ENCODE assay signal across 12 cellular contexts in the genomic region with DNA sequence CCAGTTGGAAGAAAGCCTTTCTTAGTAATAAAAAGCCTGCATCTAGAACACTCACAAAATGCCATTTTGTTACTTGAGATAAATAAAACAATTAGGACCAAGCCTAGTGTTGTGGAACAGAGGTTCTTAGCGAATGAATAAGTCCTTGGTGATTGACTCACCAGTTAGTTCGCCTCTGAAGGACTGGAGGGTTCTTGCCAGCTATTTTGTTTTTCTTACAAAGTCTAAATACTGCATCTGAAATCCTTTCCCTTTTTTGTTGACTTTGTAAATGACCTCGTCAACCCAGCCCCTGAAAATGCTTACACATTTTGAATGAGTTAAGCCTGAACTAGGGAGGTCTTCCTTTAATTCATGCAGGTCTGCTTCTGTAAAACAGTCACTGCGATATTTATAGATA. TPM values are rescaled to one million over a fixed set of nuclear protein-coding genes. Genes with fewer than 3 reads are reported as not detected.
DNase-seq lines count a peak whose midpoint lies in the region; ATAC-seq and TF ChIP-seq lines count a peak whose summit lies in the region.
"Had no signal": no experiment of that assay in that cellular context is flagged by ENCODE, and none has a peak within 500 bp of the region (broad histone marks: within the 10 kb centered on the region; RNA-seq: fewer than 3 reads in every experiment).

No MANE protein-coding gene starts in this region.

- H3K9me3 ChIP-seq in ascending aorta (no peaks in the 10 kb centered on the region), subcutaneous abdominal adipose tissue (ENCODE audit: control insufficient read depth in 5 of 5, low read length in 5 of 5) (no peaks in the 10 kb centered on the region), neuronal stem cell (replicated peaks in 1 of 2; ENCODE audit: control insufficient read depth in 2 of 2, insufficient read depth in 1 of 2, low read depth in 1 of 2, low read length in 2 of 2) (no peaks in the 10 kb centered on the region), neural progenitor cell (ENCODE audit: low read depth) (no peaks in the 10 kb centered on the region)

- H3K36me3 ChIP-seq in ascending aorta (no peaks in the 10 kb centered on the region), subcutaneous abdominal adipose tissue (ENCODE audit: control insufficient read depth in 5 of 5, insufficient read depth in 5 of 5, low read length in 5 of 5) (peaks cover 0 to 3% (median 0%) of the 10 kb centered on the region in 5 donors), neuronal stem cell (replicated peaks in 1 of 2; ENCODE audit: control insufficient read depth in 2 of 2, insufficient read depth in 2 of 2, low read length in 2 of 2) (peaks cover 0 to 3% of the 10 kb centered on the region in 2 donors), neural progenitor cell (no peaks in the 10 kb centered on the region)

- H3K27ac Mint-ChIP-seq in HFFc6 (peak overlapping the region; percentile 97), neural progenitor cell (no peak overlapping the region)
- H3K27ac Mint-ChIP-seq in stimulated activated naive CD8-positive, alpha-beta T cell treated with anti-CD3 and anti-CD28 coated beads, Interleukin-15, amount 100 ng/mL, for 72 hours: no peak overlapping the region

- no peak overlapping the region for H2BK15ac ChIP-seq in neuronal stem cell (ENCODE audit: low read length)

- no peak overlapping the region for H2BK5ac ChIP-seq in neuronal stem cell (ENCODE audit: low read length)

- H3K4me3 ChIP-seq in ascending aorta (no peak overlapping the region), subcutaneous abdominal adipose tissue (ENCODE audit: low read depth in 1 of 5, low read length in 5 of 5) (no peak overlapping the region), neuronal stem cell (ENCODE audit: low read length in 2 of 2) (no peak overlapping the region), dorsolateral prefrontal cortex (no peak overlapping the region), neural progenitor cell (no peak overlapping the region)

- H3K4me3 Mint-ChIP-seq in HFFc6 (peak overlapping the region; percentile 47), neural progenitor cell (no peak overlapping the region)
- no peak overlapping the region for H3K4me3 Mint-ChIP-seq in stimulated activated naive CD8-positive, alpha-beta T cell treated with anti-CD3 and anti-CD28 coated beads, Interleukin-15, amount 100 ng/mL, for 72 hours
- H3K4me3 Mint-ChIP-seq: stimulated activated naive B cell treated with anti-CD40 and anti-IgM and Interleukin-4, amounts not matched to agents 10 μg/mL and 1 μg/mL and 100 μg/mL, for 72 hours had no signal

- H3K9ac ChIP-seq in subcutaneous abdominal adipose tissue (ENCODE audit: low read length in 5 of 5) (no peak overlapping the region), neuronal stem cell (ENCODE audit: low read depth, low read length, poor library complexity) (no peak overlapping the region), neural progenitor cell (no peak overlapping the region)

- H3K4me1 Mint-ChIP-seq in HFFc6 (ENCODE audit: low read depth) (peaks cover 95% of the 10 kb centered on the region), neural progenitor cell (peaks cover 19% of the 10 kb centered on the region)
- H3K4me1 Mint-ChIP-seq in stimulated activated naive CD8-positive, alpha-beta T cell treated with anti-CD3 and anti-CD28 coated beads, Interleukin-15, amount 100 ng/mL, for 72 hours: peaks cover 14% of the 10 kb centered on the region

- DNase-seq in HFFc6 (peak; percentile 83), ascending aorta (ENCODE audit: low spot score in 2 of 2) (no peak), hepatic stellate cell (ENCODE audit: low spot score) (peak; percentile 69), neuronal stem cell (ENCODE audit: low spot score) (no peak), dorsolateral prefrontal cortex (no peak), neural progenitor cell (ENCODE audit: low spot score) (no peak)
- DNase-seq in stimulated activated naive CD8-positive, alpha-beta T cell treated with anti-CD3 and anti-CD28 coated beads, Interleukin-15, amount 100 ng/mL, for 72 hours: no peak
- DNase-seq: effector CD8-positive, alpha-beta T cell; small intestine; stimulated activated naive B cell treated with anti-CD40 and anti-IgM and Interleukin-4, amounts not matched to agents 10 μg/mL and 1 μg/mL and 100 μg/mL, for 72 hours; T-helper 1 cell had no signal

- no CpG with 5 or more reads among the region's 4 CpGs for WGBS in neuronal stem cell (ENCODE audit: extremely low coverage in 2 of 2, insufficient read length in 2 of 2, insufficient replicate concordance in 1 of 2), 2 donors

- intact Hi-C loops in ascending aorta (cut with DNase I): loop anchor here (2.0 kb wide), 1 partner anchor 37 kb away; no protein-coding TSS in a partner anchor
- intact Hi-C loops in dorsolateral prefrontal cortex (cut with DNase I): no loop called here

- H4K8ac ChIP-seq in neuronal stem cell (ENCODE audit: low read depth, low read length): no peak overlapping the region

- H3K79me1 ChIP-seq in neuronal stem cell (ENCODE audit: low read depth, low read length): no peaks in the 10 kb centered on the region

- H4K20me1 ChIP-seq in neural progenitor cell (ENCODE audit: low read depth): peaks cover 6% of the 10 kb centered on the region

- peaks cover 2% of the 10 kb centered on the region for H3K79me2 ChIP-seq in neural progenitor cell (ENCODE audit: low read depth)

- H3K18ac ChIP-seq in neuronal stem cell (ENCODE audit: low read length): no peak overlapping the region

- H3K27ac ChIP-seq in ascending aorta: peak overlapping the region; percentile 91 to 94
- peak overlapping the region; percentile 7 for H3K27ac ChIP-seq in subcutaneous abdominal adipose tissue (ENCODE audit: low read depth, low read length)
- H3K27ac ChIP-seq in neuronal stem cell (replicated peaks; ENCODE audit: low read length): no peak overlapping the region
- H3K27ac ChIP-seq in dorsolateral prefrontal cortex: peak overlapping the region in 3 of 59 donors; percentile 15 to 64 (median 33)
- H3K27ac ChIP-seq in neural progenitor cell: no peak overlapping the region

- H3K4ac ChIP-seq in neuronal stem cell (ENCODE audit: low read length): no peak overlapping the region

- H3K4me1 ChIP-seq in ascending aorta (peaks cover 20 to 46% of the 10 kb centered on the region in 2 donors), subcutaneous abdominal adipose tissue (ENCODE audit: control insufficient read depth in 5 of 5, insufficient read depth in 5 of 5, low read length in 5 of 5) (peaks cover 14 to 53% (median 46%) of the 10 kb centered on the region in 5 donors), neuronal stem cell (ENCODE audit: control insufficient read depth in 2 of 2, insufficient read depth in 1 of 2, low read depth in 1 of 2, low read length in 2 of 2) (peaks cover 1 to 2% of the 10 kb centered on the region in 2 donors), neural progenitor cell (no peaks in the 10 kb centered on the region)

- H4K91ac ChIP-seq in neuronal stem cell (ENCODE audit: low read depth, low read length, poor library complexity): no peak overlapping the region

- H3K36me3 Mint-ChIP-seq in HFFc6 (ENCODE audit: low read depth) (peaks cover 24% of the 10 kb centered on the region), neural progenitor cell (peaks cover 10% of the 10 kb centered on the region)

- H3K27me3 Mint-ChIP-seq in HFFc6 (ENCODE audit: insufficient read depth) (no peaks in the 10 kb centered on the region; the same call in none of the 2 replicates), neural progenitor cell (ENCODE audit: insufficient read depth, low read depth) (no peaks in the 10 kb centered on the region)
- H3K27me3 Mint-ChIP-seq in stimulated activated naive CD8-positive, alpha-beta T cell treated with anti-CD3 and anti-CD28 coated beads, Interleukin-15, amount 100 ng/mL, for 72 hours: no peaks in the 10 kb centered on the region
- H3K27me3 Mint-ChIP-seq: stimulated activated naive B cell treated with anti-CD40 and anti-IgM and Interleukin-4, amounts not matched to agents 10 μg/mL and 1 μg/mL and 100 μg/mL, for 72 hours had no signal

- H3K4me2 ChIP-seq in neuronal stem cell (ENCODE audit: insufficient read depth, low read length, poor library complexity, severe bottlenecking) (no peak overlapping the region), neural progenitor cell (no peak overlapping the region)

- no peaks in the 10 kb centered on the region for H3K27me3 ChIP-seq in ascending aorta
- H3K27me3 ChIP-seq in subcutaneous abdominal adipose tissue (ENCODE audit: control insufficient read depth in 5 of 5, insufficient read depth in 4 of 5, low read length in 5 of 5): no peaks in the 10 kb centered on the region
- H3K27me3 ChIP-seq in neuronal stem cell (ENCODE audit: control insufficient read depth in 3 of 3, insufficient read depth in 3 of 3, low read depth in 1 of 3, low read length in 3 of 3): no peaks in the 10 kb centered on the region
- no peaks in the 10 kb centered on the region for H3K27me3 ChIP-seq in dorsolateral prefrontal cortex
- no peaks in the 10 kb centered on the region for H3K27me3 ChIP-seq in neural progenitor cell

- no peak for ATAC-seq in stimulated activated naive CD8-positive, alpha-beta T cell treated with anti-CD3 and anti-CD28 coated beads, Interleukin-15, amount 100 ng/mL, for 72 hours
- ATAC-seq: stimulated activated naive B cell treated with anti-CD40 and anti-IgM and Interleukin-4, amounts not matched to agents 10 μg/mL and 1 μg/mL and 100 μg/mL, for 72 hours had no signal

- H3K9me3 Mint-ChIP-seq in HFFc6 (no peaks in the 10 kb centered on the region), neural progenitor cell (no peaks in the 10 kb centered on the region)
- H3K9me3 Mint-ChIP-seq in stimulated activated naive CD8-positive, alpha-beta T cell treated with anti-CD3 and anti-CD28 coated beads, Interleukin-15, amount 100 ng/mL, for 72 hours: peaks cover 10 to 12% of the 10 kb centered on the region in 2 donors

- TF ChIP-seq CTCF in HFFc6 (IDR thresholded peaks at IDR 0.05): no peak
- no peak for TF ChIP-seq CTCF in ascending aorta (IDR thresholded peaks at IDR 0.05)
- no peak for TF ChIP-seq CTCF in dorsolateral prefrontal cortex (IDR thresholded peaks at IDR 0.05 in 54 of 56, conservative IDR thresholded peaks at IDR 0.05 in 2 of 56; ENCODE audit: low read depth in 1 of 56, partially characterized antibody in 56 of 56)
- no peak for TF ChIP-seq CTCF in neural progenitor cell (IDR thresholded peaks at IDR 0.05)

- no peak overlapping the region for H2BK12ac ChIP-seq in neuronal stem cell (ENCODE audit: low read length)

- no peaks in the 10 kb centered on the region for H3F3A ChIP-seq in neural progenitor cell (ENCODE audit: low read depth)

- H2AK5ac ChIP-seq in neuronal stem cell (ENCODE audit: low read depth, low read length): no peak overlapping the region

- H2BK120ac ChIP-seq in neuronal stem cell (ENCODE audit: low read depth, low read length): no peak overlapping the region

- H2AFZ ChIP-seq in neuronal stem cell (ENCODE audit: low read length) (no peak overlapping the region), neural progenitor cell (replicated peaks) (no peak overlapping the region)

- no peak overlapping the region for H3K14ac ChIP-seq in neuronal stem cell (ENCODE audit: low read length)

- no peak overlapping the region for H3K23ac ChIP-seq in neuronal stem cell (ENCODE audit: low read depth, low read length, poor library complexity)

RNA-seq across cellular contexts. Expression of a gene that starts 45.1 kb away (rescaled TPM):
- 10 to 100 TPM; 43.9 to 51.3 (median 47.8) TPM for total RNA-seq in HFFc6 (2021; fragmentation: NEBNext Ultra II Directional; extraction: Animal tissue kit (Norgen Biotek cat#: 25700))
- total RNA-seq in ascending aorta (7.2 TPM), dorsolateral prefrontal cortex (100 to 1,000 TPM in 1 of 120 experiments, 10 to 100 TPM in 119; 44.0 to 100 (median 73.4) TPM), neural progenitor cell (ENCODE audit: low replicate concordance) (46.7 and 61.8 TPM in 2 replicates)
- polyA plus RNA-seq in neuronal stem cell (2013, experiment 1 of 2): 26.9 TPM
- 26.9 TPM for polyA plus RNA-seq in neuronal stem cell (2013, experiment 2 of 2)

RNA-seq across cellular contexts. Expression of a gene that starts 49.5 kb away (rescaled TPM):
- total RNA-seq in HFFc6 (2021; fragmentation: NEBNext Ultra II Directional; extraction: Animal tissue kit (Norgen Biotek cat#: 25700)): 10 to 100 TPM; 25.0 to 34.8 (median 27.2) TPM
- total RNA-seq in ascending aorta (36.8 TPM), dorsolateral prefrontal cortex (10 to 100 TPM in 48 of 120 experiments, 1 to 10 TPM in 72; 4.4 to 23.9 (median 9.4) TPM), neural progenitor cell (ENCODE audit: low replicate concordance) (10.0 and 14.8 TPM in 2 replicates)
- 5.5 TPM for polyA plus RNA-seq in neuronal stem cell (2013, experiment 1 of 2)
- polyA plus RNA-seq in neuronal stem cell (2013, experiment 2 of 2): 5.7 TPM

Comparison
In these comparisons a context has a peak if more than half of its experiments do, and no peak if none do; other contexts are left out.
1. DNase-seq: peak in HFFc6 (single experiment) and hepatic stellate cell (single experiment); none in ascending aorta (0 of 2), neuronal stem cell (single experiment), dorsolateral prefrontal cortex (0 of 10), neural progenitor cell (single experiment) and stimulated activated naive CD8-positive, alpha-beta T cell treated with anti-CD3 and anti-CD28 coated beads, Interleukin-15, amount 100 ng/mL, for 72 hours (0 of 2).
2. H3K27ac ChIP-seq: peak in ascending aorta (2 of 2) and subcutaneous abdominal adipose tissue (single experiment); none in neuronal stem cell (single experiment) and neural progenitor cell (single experiment).